In genomic region chr16:68432701-68433100, GRCh38 we compare ENCODE assay signal across 30 cellular contexts. TPM values are rescaled to one million over a fixed set of nuclear protein-coding genes. Genes with fewer than 3 reads are reported as not detected.
A peak's percentile ranks its signal among the peaks of the same experiment; 100 is the strongest.
DNase-seq lines count a peak whose midpoint lies in the region; ATAC-seq and TF ChIP-seq lines count a peak whose summit lies in the region.
"Had no signal": no experiment of that assay in that cellular context is flagged by ENCODE, and none has a peak within 500 bp of the region (broad histone marks: within the 10 kb centered on the region; RNA-seq: fewer than 3 reads in every experiment).

No MANE protein-coding gene starts in this region.

- H3K27me3 ChIP-seq in DND-41 (ENCODE audit: insufficient read depth, low read length, poor library complexity), result no peaks in the 10 kb centered on the region
- H3K27me3 ChIP-seq: BE2C; BLaER1; BLaER1 treated with 17β-estradiol and CSF1 and Interleukin-3, amounts not matched to agents 10 nM and 100 nM had no signal

- peak overlapping the region; percentile 34; the same call in 1 of the 2 replicates for H3K27ac ChIP-seq in DND-41 (ENCODE audit: low read length)
- H3K27ac ChIP-seq: 22Rv1; A549; BLaER1; BLaER1 treated with 17β-estradiol and CSF1 and Interleukin-3, amounts not matched to agents 10 nM and 100 nM; C4-2B had no signal

- no peak overlapping the region for H3K4me2 ChIP-seq in DND-41 (ENCODE audit: insufficient read depth, low read length)
- H3K4me2 ChIP-seq: A549; BLaER1; BLaER1 treated with 17β-estradiol and CSF1 and Interleukin-3, amounts not matched to agents 10 nM and 100 nM had no signal

- H3K9me3 Mint-ChIP-seq in activated T-cell treated with anti-CD3 and anti-CD28 coated beads, Interleukin-2, amount 50 U/mL, for 24 hours, result peaks cover 5% of the 10 kb centered on the region
- H3K9me3 Mint-ChIP-seq: CD4-positive, alpha-beta T cell had no signal

- H3K9ac ChIP-seq in DND-41 (ENCODE audit: low read depth, low read length), result no peak overlapping the region
- H3K9ac ChIP-seq: BLaER1; BLaER1 treated with 17β-estradiol and CSF1 and Interleukin-3, amounts not matched to agents 10 nM and 100 nM had no signal

- no peaks in the 10 kb centered on the region for H3K36me3 Mint-ChIP-seq in activated T-cell treated with anti-CD3 and anti-CD28 coated beads, Interleukin-2, amount 50 U/mL, for 24 hours (ENCODE audit: low read depth)
- H3K36me3 Mint-ChIP-seq: CD14-positive monocyte; CD4-positive, alpha-beta memory T cell; CD8-positive, alpha-beta T cell had no signal

- no peak for ATAC-seq in DND-41 (ENCODE audit: insufficient read depth, low read depth)
- ATAC-seq: A549; CD8-positive, alpha-beta T cell had no signal

- no peaks in the 10 kb centered on the region for H4K20me1 ChIP-seq in DND-41 (ENCODE audit: insufficient read depth, low read length)
- H4K20me1 ChIP-seq: BLaER1; BLaER1 treated with 17β-estradiol and CSF1 and Interleukin-3, amounts not matched to agents 10 nM and 100 nM had no signal

- H2AFZ ChIP-seq in DND-41 (ENCODE audit: low read depth, low read length), result no peak overlapping the region

- H3K4me1 Mint-ChIP-seq in activated T-cell treated with anti-CD3 and anti-CD28 coated beads, Interleukin-2, amount 50 U/mL, for 24 hours (ENCODE audit: low read depth), result peaks cover 8% of the 10 kb centered on the region
- H3K4me1 Mint-ChIP-seq: B cell, CD14-positive monocyte had no signal

- H3K27me3 Mint-ChIP-seq in activated T-cell treated with anti-CD3 and anti-CD28 coated beads, Interleukin-2, amount 50 U/mL, for 24 hours, result no peaks in the 10 kb centered on the region
- H3K27me3 Mint-ChIP-seq: B cell; CD4-positive, alpha-beta memory T cell; CD4-positive, alpha-beta T cell had no signal

- no peak overlapping the region for H3K4me3 ChIP-seq in DND-41 (ENCODE audit: low read depth in 1 of 2, low read length in 2 of 2)
- H3K4me3 ChIP-seq: A549; BLaER1; BLaER1 treated with 17β-estradiol and CSF1 and Interleukin-3, amounts not matched to agents 10 nM and 100 nM had no signal

- H3K4me3 Mint-ChIP-seq in activated T-cell treated with anti-CD3 and anti-CD28 coated beads, Interleukin-2, amount 50 U/mL, for 24 hours, result no peak overlapping the region
- H3K4me3 Mint-ChIP-seq: B cell; CD14-positive monocyte; CD4-positive, alpha-beta memory T cell; CD4-positive, alpha-beta T cell; CD4-positive, CD25-positive, alpha-beta regulatory T cell; CD8-positive, alpha-beta memory T cell; CD8-positive, alpha-beta T cell had no signal

- H3K36me3 ChIP-seq in DND-41 (ENCODE audit: insufficient read depth, low read length), result no peaks in the 10 kb centered on the region
- H3K36me3 ChIP-seq: BE2C; BLaER1; BLaER1 treated with 17β-estradiol and CSF1 and Interleukin-3, amounts not matched to agents 10 nM and 100 nM had no signal

- H3K79me2 ChIP-seq in DND-41 (ENCODE audit: insufficient read depth, low read length), result no peaks in the 10 kb centered on the region

- H3K9me3 ChIP-seq in DND-41 (ENCODE audit: insufficient read depth, low read length, severe bottlenecking), result peaks cover 4% of the 10 kb centered on the region
- H3K9me3 ChIP-seq: BE2C had no signal

- no peak for TF ChIP-seq CTCF in DND-41 (IDR thresholded peaks at IDR 0.05; ENCODE audit: borderline replicate concordance, extremely low read depth, low read length, poor library complexity, severe bottlenecking)

- DNase-seq in DND-41, result no peak
- DNase-seq in mesenteric fat pad (ENCODE audit: low spot score), result peak; percentile 74
- DNase-seq in NCI-H82 treated with DMSO at 0.1 percent for 48 hours (lab: John Stamatoyannopoulos, UW; ENCODE audit: unreplicated experiment), result no peak
- no peak for DNase-seq in activated T-cell treated with anti-CD3 and anti-CD28 coated beads, Interleukin-2, amount 50 U/mL, for 24 hours
- DNase-seq: 8988T; ACHN; AML-193; BE2C; C1 segment of cervical spinal cord; Caco-2; Calu3; CD4-positive, alpha-beta memory T cell; CD4-positive, alpha-beta T cell; CD4-positive, CD25-positive, alpha-beta regulatory T cell; CD8-positive, alpha-beta memory T cell; CD8-positive, alpha-beta T cell; COR-L47; DMS 273 treated with DMSO at 0.1 percent for 48 hours; DMS153; DMS53; DMS79; DMS79 treated with DMSO at 0.1 percent for 48 hours; EL had no signal

- H3K4me1 ChIP-seq in DND-41 (ENCODE audit: insufficient read depth, low read length), result peaks cover 63% of the 10 kb centered on the region
- H3K4me1 ChIP-seq: A549, BE2C, Caco-2 had no signal

- H3K27ac Mint-ChIP-seq in activated T-cell treated with anti-CD3 and anti-CD28 coated beads, Interleukin-2, amount 50 U/mL, for 24 hours, result no peak overlapping the region
- H3K27ac Mint-ChIP-seq: B cell; CD14-positive monocyte; CD4-positive, alpha-beta T cell; CD8-positive, alpha-beta memory T cell; CD8-positive, alpha-beta T cell had no signal

RNA-seq across cellular contexts. Expression of gene SMPD3, which starts 15.6 kb away (rescaled TPM):
- 0.58 TPM for total RNA-seq in mesenteric fat pad
